8 cellular contexts compared by ENCODE assay signal in the genomic region with DNA sequence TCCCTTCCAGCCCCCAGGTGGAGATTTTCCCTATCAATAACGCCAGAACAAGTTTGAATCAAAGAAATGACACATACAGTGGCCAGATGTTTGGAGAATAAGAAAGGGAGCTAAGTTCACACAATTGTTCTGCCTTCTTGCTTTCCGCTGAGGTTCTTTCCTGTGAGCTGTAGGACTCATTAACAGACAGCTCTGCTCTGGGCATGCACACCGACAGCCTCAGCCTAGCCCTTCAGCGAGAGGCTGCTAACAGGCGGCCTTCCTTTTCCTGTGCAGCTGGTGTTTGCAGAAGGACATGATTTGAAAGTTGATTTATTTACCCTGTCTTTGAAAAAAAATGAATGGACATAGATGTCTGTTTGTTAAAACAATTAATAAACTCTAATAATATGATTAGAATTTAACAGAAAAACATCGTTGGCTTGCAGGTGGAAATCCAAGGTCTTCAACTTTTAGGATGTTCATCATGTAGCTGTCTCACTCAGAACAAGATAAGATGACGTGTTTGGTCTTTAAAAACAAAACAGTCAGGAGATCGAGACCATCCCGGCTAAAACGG.
DNase-seq lines count a peak whose midpoint lies in the region; ATAC-seq and FAIRE-seq lines count a peak whose summit lies in the region.
"Had no signal": no experiment of that assay in that cellular context is flagged by ENCODE, and none has a peak within 500 bp of the region (broad histone marks: within the 10 kb centered on the region; RNA-seq: fewer than 3 reads in every experiment).

No MANE protein-coding gene starts in this region.

- FAIRE-seq in RCC 7860 (lab: Jason Lieb, UNC) = no peak
- FAIRE-seq: pancreas had no signal

- peak in 4 of 5 donors; percentile 1 to 63 (median 19) for DNase-seq in T-helper 1 cell
- no peak for DNase-seq in left cardiac atrium
- DNase-seq in NCI-H2196 treated with DMSO at 0.1 percent for 48 hours (lab: John Stamatoyannopoulos, UW; ENCODE audit: unreplicated experiment) = no peak
- DNase-seq in RKO (ENCODE audit: low spot score) = no peak
- no peak for DNase-seq in RCC 7860 (ENCODE audit: low spot score)
- DNase-seq: pancreas had no signal

- ATAC-seq in GM19023 (IDR thresholded peaks at IDR 0.05; ENCODE audit: unreplicated experiment) = peak; percentile 73
- ATAC-seq in HG02970 (IDR thresholded peaks at IDR 0.05; ENCODE audit: low FRiP score, unreplicated experiment) = peak; percentile 66
- peak; percentile 32 to 65 for ATAC-seq in left cardiac atrium

- intact Hi-C loops in left cardiac atrium (cut with DNase I) = no loop called here

Comparison
In these comparisons a context has a peak if more than half of its experiments do, and no peak if none do; other contexts are left out.
1. DNase-seq: peak in T-helper 1 cell (4 of 5); none in left cardiac atrium (single experiment), NCI-H2196 treated with DMSO at 0.1 percent for 48 hours (single experiment), RKO (single experiment) and RCC 7860 (single experiment).
2. Peak in every context shown above with its lines, with median percentiles within 50 percentile points of each other: ATAC-seq.